10 cellular contexts compared by ENCODE assay signal in the genomic region with DNA sequence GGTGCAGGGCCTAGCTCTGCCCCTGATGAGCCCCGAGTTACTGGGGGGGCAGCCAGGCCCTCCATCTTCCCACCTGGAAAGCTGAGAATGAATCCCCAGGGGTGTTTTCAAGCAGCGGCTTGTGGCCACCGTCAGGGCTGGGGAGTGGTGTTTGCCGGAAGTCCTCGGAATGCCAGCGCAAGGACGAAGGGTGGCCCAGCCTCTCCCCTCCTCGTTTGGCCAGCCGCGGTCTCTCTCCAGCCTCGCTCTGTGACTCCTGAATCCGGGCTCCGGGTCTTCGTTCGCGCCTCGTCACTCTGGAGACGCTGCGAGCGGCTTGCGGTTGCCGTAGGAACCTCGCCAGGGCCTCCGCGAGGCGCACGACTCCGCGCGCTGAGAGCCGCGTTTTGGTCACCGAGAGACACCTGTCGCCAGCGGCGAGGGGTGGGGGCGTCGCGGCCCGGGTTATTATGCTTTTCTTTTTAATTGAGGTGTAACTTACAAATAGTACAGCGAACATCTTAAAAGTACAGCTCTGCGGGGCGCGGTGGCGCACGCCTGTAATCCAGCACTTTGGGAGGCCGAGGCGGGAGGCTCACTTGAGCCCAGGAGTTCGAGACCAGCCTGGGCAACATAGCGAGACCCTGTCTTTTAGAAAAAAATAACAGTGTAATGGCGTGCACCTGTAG. TPM values are rescaled to one million over a fixed set of nuclear protein-coding genes. Genes with fewer than 3 reads are reported as not detected.
A peak's percentile ranks its signal among the peaks of the same experiment; 100 is the strongest.
DNase-seq lines count a peak whose midpoint lies in the region; ATAC-seq, FAIRE-seq and TF ChIP-seq lines count a peak whose summit lies in the region.
"Had no signal": no experiment of that assay in that cellular context is flagged by ENCODE, and none has a peak within 500 bp of the region (broad histone marks: within the 10 kb centered on the region; RNA-seq: fewer than 3 reads in every experiment).

No MANE protein-coding gene starts in this region.

- H2BK20ac ChIP-seq in H1 (ENCODE audit: low read length): peak overlapping the region; percentile 62; the same call in 1 of the 2 replicates

- no peak overlapping the region for H3K27ac Mint-ChIP-seq in activated CD4-positive, alpha-beta memory T cell treated with anti-CD3 and anti-CD28 coated beads, Interleukin-2, amount 10 ng/mL, durations not matched to agents 7 days and 5 days

- H4K20me1 ChIP-seq in H1 (replicated peaks in 1 of 2; ENCODE audit: control insufficient read depth in 1 of 2, insufficient read depth in 2 of 2, low read length in 2 of 2): no peaks in the 10 kb centered on the region

- H3K4me2 ChIP-seq in H1 (ENCODE audit: insufficient read depth in 1 of 2, low read depth in 2 of 2, low read length in 2 of 2): peak overlapping the region; percentile 46 to 56

- H3K9me3 Mint-ChIP-seq in activated CD4-positive, alpha-beta memory T cell treated with anti-CD3 and anti-CD28 coated beads, Interleukin-2, amount 10 ng/mL, durations not matched to agents 7 days and 5 days: no peaks in the 10 kb centered on the region

- BruUV-seq in A673 (replicated peaks; lab: Mats Ljungman, UMichigan): no TSS peak

- H3K27ac ChIP-seq in A673 (ENCODE audit: low read depth, low read length, poor library complexity, severe bottlenecking) (no peak overlapping the region), HEK293 (ENCODE audit: extremely low read depth, low read depth, low read length) (no peak overlapping the region), H1 (ENCODE audit: low read depth, low read length) (no peak overlapping the region)
- H3K27ac ChIP-seq: C4-2B had no signal

- no peaks in the 10 kb centered on the region for H3K79me1 ChIP-seq in H1 (ENCODE audit: low read depth, low read length)

- no peak overlapping the region for H2BK12ac ChIP-seq in H1 (ENCODE audit: low read depth, low read length)

- TF ChIP-seq CTCF in A673 (conservative IDR thresholded peaks at IDR 0.05; ENCODE audit: low read depth, low read length) (no peak), HEK293 (tag by site-specific recombination; IDR thresholded peaks at IDR 0.05) (no peak), H1 (IDR thresholded peaks at IDR 0.05; ENCODE audit: control extremely low read depth in 1 of 3, insufficient read depth in 1 of 3, low read depth in 1 of 3, low read length in 3 of 3) (no peak)

- no peak overlapping the region for H4K91ac ChIP-seq in H1 (replicated peaks; ENCODE audit: insufficient read length, low read length)

- peak; percentile 77 for FAIRE-seq in H1 (lab: Jason Lieb, UNC)

- peak overlapping the region; percentile 46 for H2AFZ ChIP-seq in H1 (ENCODE audit: low read length)

- H4K8ac ChIP-seq in H1 (ENCODE audit: extremely low read depth, insufficient read depth, low read length): no peak overlapping the region

- H2BK5ac ChIP-seq in H1 (ENCODE audit: low read depth, low read length): no peak overlapping the region

- no peak overlapping the region for H3K56ac ChIP-seq in H1 (replicated peaks; ENCODE audit: insufficient read length, low read depth, low read length)

- no peak overlapping the region for H2BK120ac ChIP-seq in H1 (replicated peaks; ENCODE audit: low read depth, low read length)

- peaks cover 77% of the 10 kb centered on the region for H3K27me3 Mint-ChIP-seq in activated CD4-positive, alpha-beta memory T cell treated with anti-CD3 and anti-CD28 coated beads, Interleukin-2, amount 10 ng/mL, durations not matched to agents 7 days and 5 days

- no peaks in the 10 kb centered on the region for H3K79me2 ChIP-seq in H1 (ENCODE audit: control insufficient read depth in 1 of 2, insufficient read depth in 2 of 2, low read length in 2 of 2)

- DNase-seq in A673 (ENCODE audit: low spot score) (peak; percentile 90), NCI-H524 (lab: John Stamatoyannopoulos, UW) (peak; percentile 93 to 96), H1 (ENCODE audit: low read depth in 1 of 2, low spot score in 2 of 2) (peak; percentile 69 to 98), lung microvascular endothelial cell (ENCODE audit: low read depth in 2 of 2) (peak; percentile 61 to 83)
- peak; percentile 70 for DNase-seq in activated CD4-positive, alpha-beta memory T cell treated with anti-CD3 and anti-CD28 coated beads, Interleukin-2, amount 10 ng/mL, durations not matched to agents 7 days and 5 days
- peak; percentile 9 for DNase-seq in stimulated activated CD8-positive, alpha-beta memory T cell treated with anti-CD3 and anti-CD28 coated beads, Interleukin-12 subunit alpha, Interleukin-12 subunit beta, amount 100 ng/mL, for 1 hour (ENCODE audit: low read depth)

- no peaks in the 10 kb centered on the region for H3K23me2 ChIP-seq in H1 (ENCODE audit: low read depth, low read length)

- peak in 1 of 2 experiments; percentile 84; a peak in 1 of 3 replicates for TF ChIP-seq EP300 in H1 (IDR thresholded peaks at IDR 0.05; ENCODE audit: borderline replicate concordance in 1 of 2, low read depth in 2 of 2, low read length in 2 of 2)

- H2AK5ac ChIP-seq in H1 (ENCODE audit: low read depth, low read length): no peak overlapping the region

- no peak overlapping the region for H3K9ac ChIP-seq in H1 (replicated peaks in 1 of 4; ENCODE audit: extremely low read depth in 1 of 4, low read depth in 3 of 4, low read length in 3 of 4)

- no peak overlapping the region for H3K4me3 Mint-ChIP-seq in activated CD4-positive, alpha-beta memory T cell treated with anti-CD3 and anti-CD28 coated beads, Interleukin-2, amount 10 ng/mL, durations not matched to agents 7 days and 5 days

- no peak overlapping the region for H3K4ac ChIP-seq in H1 (replicated peaks; ENCODE audit: insufficient read length, low read depth, low read length)

- H3K27me3 ChIP-seq in A673 (replicated peaks; ENCODE audit: insufficient read depth, low read depth, low read length, poor library complexity) (no peaks in the 10 kb centered on the region), H1 (replicated peaks in 1 of 4; ENCODE audit: control insufficient read depth in 3 of 4, extremely low read depth in 1 of 4, insufficient read depth in 3 of 4, low read length in 3 of 4) (peaks cover 0 to 38% (median 29%) of the 10 kb centered on the region in 4 experiments; a peak in 6 of 7 replicates)

- POLR2A ChIA-PET in A673 (lab: Charles Lee; ENCODE audit: low non-redundant PET) (no interaction called here), HEK293 (lab: Yijun Ruan, JAX) (interaction anchor here (0.5 to 1.3 kb wide), 4 partner anchors 36 to 109 kb away, joined by 3 to 5 read pairs (median 3); a partner anchor contains a TSS), H1 (lab: Charles Lee; ENCODE audit: partially characterized antibody) (interaction anchor here (0.9 to 40.8 kb wide), 4 partner anchors 14 to 60 kb away, joined by 3 to 1102 read pairs (median 4); no protein-coding TSS in a partner anchor)
- POLR2A ChIA-PET in activated CD4-positive, alpha-beta memory T cell treated with anti-CD3 and anti-CD28 coated beads, Interleukin-2, amount 10 ng/mL, durations not matched to agents 7 days and 5 days (lab: Charles Lee): interaction anchor here (1.3 kb wide), 1 partner anchor 28 kb away, joined by 3 read pairs; no protein-coding TSS in a partner anchor

- peaks cover 10% of the 10 kb centered on the region for H3K4me1 Mint-ChIP-seq in activated CD4-positive, alpha-beta memory T cell treated with anti-CD3 and anti-CD28 coated beads, Interleukin-2, amount 10 ng/mL, durations not matched to agents 7 days and 5 days

- H3K4me1 ChIP-seq in A673 (ENCODE audit: insufficient read depth, low read length, poor library complexity, severe bottlenecking) (peaks cover 9% of the 10 kb centered on the region), HEK293 (ENCODE audit: control insufficient read depth, insufficient read depth, low read length) (no peaks in the 10 kb centered on the region), H1 (replicated peaks in 1 of 4; ENCODE audit: control insufficient read depth in 3 of 4, insufficient read depth in 4 of 4, low read length in 3 of 4) (peaks cover 0 to 16% (median 8%) of the 10 kb centered on the region in 4 experiments; a peak in 6 of 7 replicates)

- no peak for TF ChIP-seq POLR2A in H1 (IDR thresholded peaks at IDR 0.05; ENCODE audit: control extremely low read depth in 1 of 2, low read depth in 2 of 2, low read length in 2 of 2)

- no peak overlapping the region for H4K5ac ChIP-seq in H1 (ENCODE audit: insufficient read length, low read depth, low read length)

- no peaks in the 10 kb centered on the region for H3K36me3 Mint-ChIP-seq in activated CD4-positive, alpha-beta memory T cell treated with anti-CD3 and anti-CD28 coated beads, Interleukin-2, amount 10 ng/mL, durations not matched to agents 7 days and 5 days (ENCODE audit: low read depth)

- H2BK15ac ChIP-seq in H1 (ENCODE audit: low read length): no peak overlapping the region

- H3K9me3 ChIP-seq in A673 (ENCODE audit: low read depth, low read length, poor library complexity, severe bottlenecking) (no peaks in the 10 kb centered on the region), HEK293 (ENCODE audit: control insufficient read depth, insufficient read depth, low read depth, low read length) (no peaks in the 10 kb centered on the region), H1 (ENCODE audit: insufficient read depth in 2 of 2, low read depth in 1 of 2, low read length in 1 of 2) (no peaks in the 10 kb centered on the region)

- intact Hi-C loops in A673 (cut with micrococcal nuclease; ENCODE audit: unreplicated experiment): no loop called here

- H3K36me3 ChIP-seq in A673 (ENCODE audit: insufficient read depth, low read length, poor library complexity, severe bottlenecking) (no peaks in the 10 kb centered on the region), HEK293 (ENCODE audit: control insufficient read depth in 2 of 2, insufficient read depth in 1 of 2, low read length in 2 of 2) (no peaks in the 10 kb centered on the region), H1 (ENCODE audit: control insufficient read depth in 2 of 4, insufficient read depth in 4 of 4, low read length in 3 of 4) (no peaks in the 10 kb centered on the region)

- no peak; a peak in 1 of 4 replicates for TF ChIP-seq RAD21 in H1 (IDR thresholded peaks at IDR 0.05 in 1 of 2, conservative IDR thresholded peaks at IDR 0.05 in 1 of 2; ENCODE audit: low read depth in 2 of 2, low read length in 2 of 2)

- 19% methylated on average over 50 of the region's 51 CpGs; no CpG with 5 or more reads in 1 of the 2 experiments for WGBS in H1 (ENCODE audit: extremely low coverage in 1 of 2, insufficient coverage in 1 of 2, insufficient read length in 1 of 2, insufficient replicate concordance in 2 of 2, low coverage in 1 of 2, low lambda C conversion rate in 2 of 2, missing lambda C conversion rate in 1 of 2), 2 experiments

- peak overlapping the region; percentile 79; the same call in 1 of the 2 replicates for H3K18ac ChIP-seq in H1 (ENCODE audit: extremely low read depth, low read length)

- CTCF ChIA-PET in A673 (lab: Charles Lee) (no interaction called here), HEK293 (lab: Yijun Ruan, JAX) (interaction anchor here (0.9 to 2.5 kb wide), 2 partner anchors 111 to 409 kb away, joined by 4 to 9 read pairs; no protein-coding TSS in a partner anchor), H1 (lab: Charles Lee; ENCODE audit: partially characterized antibody) (interaction anchor here (1.2 to 4.8 kb wide), 7 partner anchors 9 to 110 kb away, joined by 3 to 21 read pairs (median 8); no protein-coding TSS in a partner anchor)
- CTCF ChIA-PET in activated CD4-positive, alpha-beta memory T cell treated with anti-CD3 and anti-CD28 coated beads, Interleukin-2, amount 10 ng/mL, durations not matched to agents 7 days and 5 days (lab: Charles Lee): no interaction called here

- H3K14ac ChIP-seq in H1 (ENCODE audit: insufficient read length): no peak overlapping the region

- ATAC-seq in GM19023 (IDR thresholded peaks at IDR 0.05; ENCODE audit: unreplicated experiment): no peak

- H3K4me3 ChIP-seq in A673 (ENCODE audit: low read depth, low read length, poor library complexity, severe bottlenecking) (peak overlapping the region; percentile 23), HEK293 (ENCODE audit: low read depth, low read length) (no peak overlapping the region; the same call in 1 of the 2 replicates), H1 (ENCODE audit: extremely low read depth in 1 of 4, insufficient read depth in 2 of 4, low read depth in 3 of 4, low read length in 4 of 4) (peak overlapping the region in 2 of 4 experiments; percentile 19 to 49; a peak in 3 of 8 replicates)

- no peak overlapping the region for H3K23ac ChIP-seq in H1 (ENCODE audit: insufficient read length)

RNA-seq across cellular contexts. Expression of a gene that starts 6.3 kb away (rescaled TPM):
- 4.0 and 6.5 TPM in 2 replicates for total RNA-seq in A673 (2021)
- under 1 TPM; 0.75 to 0.88 TPM for total RNA-seq in activated CD4-positive, alpha-beta memory T cell treated with anti-CD3 and anti-CD28 coated beads, Interleukin-2, amount 10 ng/mL, durations not matched to agents 7 days and 5 days
- 7.8 and 7.9 TPM in 2 replicates for total RNA-seq in H1 (2021; fragmentation: NEBNext Ultra II Directional; extraction: Animal tissue kit (Norgen Biotek cat#: 25700))
- polyA plus RNA-seq in H1 (2011; rRNA removed): 8.0 and 13.0 TPM in 2 replicates
- polyA plus RNA-seq in H1 (2011; cell fraction: cytosol; rRNA removed): 7.9 TPM
- polyA plus RNA-seq in H1 (2011; cell fraction: nucleus; rRNA removed): 4.4 TPM
- 6.7 to 7.7 TPM (median 7.3 TPM) in 4 replicates for polyA plus RNA-seq in H1 (2012, experiment 1 of 2)
- 4.7 TPM for polyA plus RNA-seq in H1 (2012, experiment 2 of 2)
- polyA plus RNA-seq in H1 (2013, experiment 1 of 2): 14.5 TPM
- polyA plus RNA-seq in H1 (2013, experiment 2 of 2): 19.3 TPM
- polyA minus RNA-seq in H1 (2011; rRNA and poly(A)+ RNA removed): 7.5 and 13.4 TPM in 2 replicates
- polyA minus RNA-seq in H1 (2011; cell fraction: cytosol; rRNA and poly(A)+ RNA removed): 3.1 TPM
- polyA minus RNA-seq in H1 (2011; cell fraction: nucleus; rRNA and poly(A)+ RNA removed): 4.7 TPM
- total RNA-seq in lung microvascular endothelial cell: 15.7 and 23.5 TPM in 2 replicates

RNA-seq across cellular contexts. Expression of a gene that starts 6.5 kb away (rescaled TPM):
- total RNA-seq in A673 (2021) (1.0 and 1.4 TPM in 2 replicates), lung microvascular endothelial cell (under 0.01 TPM in 1 of 2 replicates, not detected in the other)
- total RNA-seq in activated CD4-positive, alpha-beta memory T cell treated with anti-CD3 and anti-CD28 coated beads, Interleukin-2, amount 10 ng/mL, durations not matched to agents 7 days and 5 days: not detected
- 2.2 and 2.3 TPM in 2 replicates for total RNA-seq in H1 (2021; fragmentation: NEBNext Ultra II Directional; extraction: Animal tissue kit (Norgen Biotek cat#: 25700))
- polyA plus RNA-seq in H1 (2011; rRNA removed): 1.4 TPM in 2 replicates
- 1.3 TPM for polyA plus RNA-seq in H1 (2011; cell fraction: cytosol; rRNA removed)
- 1.2 TPM for polyA plus RNA-seq in H1 (2011; cell fraction: nucleus; rRNA removed)
- 1.0 to 3.7 TPM (median 2.6 TPM) in 4 replicates for polyA plus RNA-seq in H1 (2012, experiment 1 of 2)
- 1.2 TPM for polyA plus RNA-seq in H1 (2012, experiment 2 of 2)
- 1.2 TPM for polyA plus RNA-seq in H1 (2013, experiment 1 of 2)
- polyA plus RNA-seq in H1 (2013, experiment 2 of 2): 1.3 TPM
- 0.41 TPM in 2 replicates for polyA minus RNA-seq in H1 (2011; rRNA and poly(A)+ RNA removed)
- polyA minus RNA-seq in H1 (2011; cell fraction: cytosol; rRNA and poly(A)+ RNA removed): 1.8 TPM
- not detected for polyA minus RNA-seq in H1 (2011; cell fraction: nucleus; rRNA and poly(A)+ RNA removed)
- polyA plus RNA-seq: liver had no signal

RNA-seq across cellular contexts. Expression of a gene that starts 44.6 kb away (rescaled TPM):
- 343 and 350 TPM in 2 replicates for total RNA-seq in A673 (2021)
- 100 to 1,000 TPM; 511 to 521 TPM for total RNA-seq in activated CD4-positive, alpha-beta memory T cell treated with anti-CD3 and anti-CD28 coated beads, Interleukin-2, amount 10 ng/mL, durations not matched to agents 7 days and 5 days
- total RNA-seq in H1 (2021; fragmentation: NEBNext Ultra II Directional; extraction: Animal tissue kit (Norgen Biotek cat#: 25700)): 441 and 448 TPM in 2 replicates
- 437 and 698 TPM in 2 replicates for polyA plus RNA-seq in H1 (2011; rRNA removed)
- polyA plus RNA-seq in H1 (2011; cell fraction: cytosol; rRNA removed): 503 TPM
- polyA plus RNA-seq in H1 (2011; cell fraction: nucleus; rRNA removed): 1,685 TPM
- polyA plus RNA-seq in H1 (2012, experiment 1 of 2): 247 to 297 TPM (median 278 TPM) in 4 replicates
- polyA plus RNA-seq in H1 (2012, experiment 2 of 2): 43.0 TPM
- 243 TPM for polyA plus RNA-seq in H1 (2013, experiment 1 of 2)
- 214 TPM for polyA plus RNA-seq in H1 (2013, experiment 2 of 2)
- polyA minus RNA-seq in H1 (2011; rRNA and poly(A)+ RNA removed): 707 and 1,020 TPM in 2 replicates
- 330 TPM for polyA minus RNA-seq in H1 (2011; cell fraction: cytosol; rRNA and poly(A)+ RNA removed)
- 755 TPM for polyA minus RNA-seq in H1 (2011; cell fraction: nucleus; rRNA and poly(A)+ RNA removed)
- 267 and 371 TPM in 2 replicates for total RNA-seq in lung microvascular endothelial cell

Comparison
In these comparisons a context has a peak if more than half of its experiments do, and no peak if none do; other contexts are left out.
1. DNase-seq: peak in every context shown above with its lines; median percentile 94 in NCI-H524; 90 in A673; 84 in H1; 72 in lung microvascular endothelial cell; 70 in activated CD4-positive, alpha-beta memory T cell treated with anti-CD3 and anti-CD28 coated beads, Interleukin-2, amount 10 ng/mL, durations not matched to agents 7 days and 5 days; 9 in stimulated activated CD8-positive, alpha-beta memory T cell treated with anti-CD3 and anti-CD28 coated beads, Interleukin-12 subunit alpha, Interleukin-12 subunit beta, amount 100 ng/mL, for 1 hour.
2. CTCF ChIA-PET loops: an anchor here in HEK293 (0.9 to 2.5 kb wide) and H1 (1.2 to 4.8 kb wide); none called in A673 and activated CD4-positive, alpha-beta memory T cell treated with anti-CD3 and anti-CD28 coated beads, Interleukin-2, amount 10 ng/mL, durations not matched to agents 7 days and 5 days.